8 cellular contexts compared by ENCODE assay signal in genomic region chr1:104648269-104648691, GRCh38.
DNase-seq lines count a peak whose midpoint lies in the region; ATAC-seq and TF ChIP-seq lines count a peak whose summit lies in the region.

No MANE protein-coding gene starts in this region.

- no peaks in the 10 kb centered on the region for H3K27me3 ChIP-seq in spleen (replicated peaks in 1 of 7)

- no peaks in the 10 kb centered on the region for H3K4me1 ChIP-seq in spleen

- no peak overlapping the region for H3K4me3 Mint-ChIP-seq in activated CD4-positive, alpha-beta T cell treated with anti-CD3 and anti-CD28 coated beads for 36 hours

- TF ChIP-seq POLR2A in spleen (IDR thresholded peaks at IDR 0.05), result no peak

- no peaks in the 10 kb centered on the region for H3K36me3 Mint-ChIP-seq in activated CD4-positive, alpha-beta T cell treated with anti-CD3 and anti-CD28 coated beads for 36 hours (ENCODE audit: low read depth)

- POLR2A ChIA-PET in activated CD4-positive, alpha-beta T cell treated with anti-CD3 and anti-CD28 coated beads for 36 hours (lab: Charles Lee), result no interaction called here

- 0 to 4% (median 3%) methylated on average over 1 of the region's 1 CpG for WGBS in spleen, 5 donors

- H3K27ac Mint-ChIP-seq in activated CD4-positive, alpha-beta T cell treated with anti-CD3 and anti-CD28 coated beads for 36 hours, result no peak overlapping the region

- H3K36me3 ChIP-seq in spleen, result no peaks in the 10 kb centered on the region

- peak; percentile 81 for ATAC-seq in HG03378 (IDR thresholded peaks at IDR 0.05; ENCODE audit: unreplicated experiment)
- no peak for ATAC-seq in activated CD4-positive, alpha-beta T cell treated with anti-CD3 and anti-CD28 coated beads for 36 hours

- H3K4me1 Mint-ChIP-seq in activated CD4-positive, alpha-beta T cell treated with anti-CD3 and anti-CD28 coated beads for 36 hours, result no peaks in the 10 kb centered on the region

- H3K27me3 Mint-ChIP-seq in activated CD4-positive, alpha-beta T cell treated with anti-CD3 and anti-CD28 coated beads for 36 hours, result no peaks in the 10 kb centered on the region

- H3K9me3 Mint-ChIP-seq in activated CD4-positive, alpha-beta T cell treated with anti-CD3 and anti-CD28 coated beads for 36 hours (ENCODE audit: low read depth), result peaks cover 5% of the 10 kb centered on the region

- intact Hi-C loops in activated CD4-positive, alpha-beta T cell treated with anti-CD3 and anti-CD28 coated beads for 36 hours (cut with DNase I, micrococcal nuclease), result loop anchor here in 1 of 2 experiments (10.0 kb wide), 1 partner anchor 1147 kb away; no protein-coding TSS in a partner anchor
- intact Hi-C loops in spleen (cut with DNase I; ENCODE audit: low total_unique reads), result no loop called here

- DNase-seq in SIG-M5 treated with dmso at 0.1 percent for 504 hours (lab: John Stamatoyannopoulos, UW; ENCODE audit: unreplicated experiment) (peak; percentile 44), SIG-M5 (lab: John Stamatoyannopoulos, UW) (no peak), NCI-H748 (lab: John Stamatoyannopoulos, UW; ENCODE audit: unreplicated experiment) (peak; percentile 85), fibroblast of gingiva (ENCODE audit: low read depth) (peak; percentile 38), DMS79 treated with DMSO at 0.1 percent for 48 hours (lab: John Stamatoyannopoulos, UW) (no peak), spleen (no peak)
- no peak for DNase-seq in activated CD4-positive, alpha-beta T cell treated with anti-CD3 and anti-CD28 coated beads for 36 hours

- H3K9me3 ChIP-seq in spleen, result no peaks in the 10 kb centered on the region

- CTCF ChIA-PET in activated CD4-positive, alpha-beta T cell treated with anti-CD3 and anti-CD28 coated beads for 36 hours (lab: Charles Lee), result no interaction called here

- no peak overlapping the region for H3K4me3 ChIP-seq in spleen

- H3K27ac ChIP-seq in spleen, result no peak overlapping the region

- TF ChIP-seq CTCF in spleen (IDR thresholded peaks at IDR 0.05 in 8 of 11, conservative IDR thresholded peaks at IDR 0.05 in 3 of 11), result peak in 1 of 11 experiments; percentile 29

Comparison
In these comparisons a context has a peak if more than half of its experiments do, and no peak if none do; other contexts are left out.
1. DNase-seq: peak in SIG-M5 treated with dmso at 0.1 percent for 504 hours (single experiment), NCI-H748 (single experiment) and fibroblast of gingiva (single experiment); none in SIG-M5 (single experiment), DMS79 treated with DMSO at 0.1 percent for 48 hours (single experiment), activated CD4-positive, alpha-beta T cell treated with anti-CD3 and anti-CD28 coated beads for 36 hours (single experiment) and spleen (single experiment).